In genomic region chr4:78265006-78265405, GRCh38 we compare ENCODE assay signal across 32 cellular contexts.
"Had no signal": no experiment of that assay in that cellular context is flagged by ENCODE, and none has a peak within 500 bp of the region (broad histone marks: within the 10 kb centered on the region; RNA-seq: fewer than 3 reads in every experiment).

No MANE protein-coding gene starts in this region.

- H3K27me3 ChIP-seq: SJCRH30 had no signal

- H3K4me3 ChIP-seq: PC-9, SJCRH30, SK-N-MC had no signal

- H3K27ac ChIP-seq: PC-9, RWPE1, SJCRH30, SK-N-MC had no signal

- H3K36me3 Mint-ChIP-seq: T-cell had no signal

- H2AFZ ChIP-seq: PC-9 had no signal

- DNase-seq: Karpas-422, MM.1S, MV-4-11, NCI-H1092, NCI-H1105, NCI-H1417 treated with DMSO at 0.1 percent for 48 hours, NCI-H146, NCI-H1694, NCI-H187, NCI-H1930, NCI-H2029 treated with DMSO at 0.1 percent for 48 hours, NCI-H2081 treated with DMSO at 0.1 percent for 48 hours, NCI-H2107, NCI-H2171, NCI-H226, NCI-H446 treated with DMSO at 0.1 percent for 48 hours, NCI-H510A, NCI-H524, NCI-H526, NCI-H69, NCI-H748 treated with DMSO at 0.1 percent for 48 hours, NCI-H82, PC-9, SHP77, SIG-M5, SJCRH30, T-cell had no signal

- H3K9me3 ChIP-seq: SJCRH30 had no signal

- ATAC-seq: Panc1, Right ventricle myocardium inferior, SK-N-SH treated with all-trans-retinoic acid at 6 μM for 48 hours, T-cell had no signal

- H3K4me3 Mint-ChIP-seq: T-cell had no signal

- H3K4me1 ChIP-seq: SJCRH30 had no signal

- H3K4me1 Mint-ChIP-seq: T-cell had no signal

- H3K4me2 ChIP-seq: PC-9 had no signal

- H3K27ac Mint-ChIP-seq: T-cell had no signal
